1 cellular context compared by ENCODE assay signal in the genomic region with DNA sequence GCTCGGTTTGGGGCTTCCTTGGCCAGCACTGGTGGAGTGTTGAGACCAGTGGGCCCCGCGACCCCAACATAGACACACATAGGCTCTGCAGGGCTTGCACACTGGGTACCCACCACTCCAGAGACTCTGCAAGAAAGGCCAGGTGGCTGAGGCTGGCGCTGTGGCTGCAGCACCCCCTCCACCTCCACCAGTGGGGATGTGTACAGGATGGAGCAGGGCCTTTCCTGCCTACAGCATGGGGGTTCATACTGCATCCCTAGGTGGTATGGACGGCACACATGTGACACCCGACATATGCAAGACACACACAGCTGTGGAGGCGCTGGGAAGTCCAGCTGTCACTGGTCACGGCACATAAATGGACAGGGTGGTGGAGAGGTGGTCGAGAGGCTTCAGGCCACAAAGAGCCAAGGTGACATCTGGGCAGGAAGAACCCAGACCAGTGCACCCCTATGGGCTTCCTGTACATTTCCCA.
TF ChIP-seq lines count a peak whose summit lies in the region.

No MANE protein-coding gene starts in this region.

TF ChIP-seq in K562, 482 proteins besides CTCF, POLR2A, EP300 and RAD21:
- peak; percentile 22; the same call in 1 of the 2 replicates for TF ChIP-seq RBFOX2 (IDR thresholded peaks at IDR 0.05; ENCODE audit: low read depth, low read length)
- no peak for TF ChIP-seq SETDB1 (IDR thresholded peaks at IDR 0.05; ENCODE audit: low read length)
- TF ChIP-seq, protein P1, sequence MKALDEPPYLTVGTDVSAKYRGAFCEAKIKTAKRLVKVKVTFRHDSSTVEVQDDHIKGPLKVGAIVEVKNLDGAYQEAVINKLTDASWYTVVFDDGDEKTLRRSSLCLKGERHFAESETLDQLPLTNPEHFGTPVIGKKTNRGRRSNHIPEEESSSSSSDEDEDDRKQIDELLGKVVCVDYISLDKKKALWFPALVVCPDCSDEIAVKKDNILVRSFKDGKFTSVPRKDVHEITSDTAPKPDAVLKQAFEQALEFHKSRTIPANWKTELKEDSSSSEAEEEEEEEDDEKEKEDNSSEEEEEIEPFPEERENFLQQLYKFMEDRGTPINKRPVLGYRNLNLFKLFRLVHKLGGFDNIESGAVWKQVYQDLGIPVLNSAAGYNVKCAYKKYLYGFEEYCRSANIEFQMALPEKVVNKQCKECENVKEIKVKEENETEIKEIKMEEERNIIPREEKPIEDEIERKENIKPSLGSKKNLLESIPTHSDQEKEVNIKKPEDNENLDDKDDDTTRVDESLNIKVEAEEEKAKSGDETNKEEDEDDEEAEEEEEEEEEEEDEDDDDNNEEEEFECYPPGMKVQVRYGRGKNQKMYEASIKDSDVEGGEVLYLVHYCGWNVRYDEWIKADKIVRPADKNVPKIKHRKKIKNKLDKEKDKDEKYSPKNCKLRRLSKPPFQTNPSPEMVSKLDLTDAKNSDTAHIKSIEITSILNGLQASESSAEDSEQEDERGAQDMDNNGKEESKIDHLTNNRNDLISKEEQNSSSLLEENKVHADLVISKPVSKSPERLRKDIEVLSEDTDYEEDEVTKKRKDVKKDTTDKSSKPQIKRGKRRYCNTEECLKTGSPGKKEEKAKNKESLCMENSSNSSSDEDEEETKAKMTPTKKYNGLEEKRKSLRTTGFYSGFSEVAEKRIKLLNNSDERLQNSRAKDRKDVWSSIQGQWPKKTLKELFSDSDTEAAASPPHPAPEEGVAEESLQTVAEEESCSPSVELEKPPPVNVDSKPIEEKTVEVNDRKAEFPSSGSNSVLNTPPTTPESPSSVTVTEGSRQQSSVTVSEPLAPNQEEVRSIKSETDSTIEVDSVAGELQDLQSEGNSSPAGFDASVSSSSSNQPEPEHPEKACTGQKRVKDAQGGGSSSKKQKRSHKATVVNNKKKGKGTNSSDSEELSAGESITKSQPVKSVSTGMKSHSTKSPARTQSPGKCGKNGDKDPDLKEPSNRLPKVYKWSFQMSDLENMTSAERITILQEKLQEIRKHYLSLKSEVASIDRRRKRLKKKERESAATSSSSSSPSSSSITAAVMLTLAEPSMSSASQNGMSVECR (CRISPR knock-in tag; IDR thresholded peaks at IDR 0.05): 0 out of 2 replicates have a peak, but pooled peaks have one; percentile 21
